19 cellular contexts compared by ENCODE assay signal in the genomic region with DNA sequence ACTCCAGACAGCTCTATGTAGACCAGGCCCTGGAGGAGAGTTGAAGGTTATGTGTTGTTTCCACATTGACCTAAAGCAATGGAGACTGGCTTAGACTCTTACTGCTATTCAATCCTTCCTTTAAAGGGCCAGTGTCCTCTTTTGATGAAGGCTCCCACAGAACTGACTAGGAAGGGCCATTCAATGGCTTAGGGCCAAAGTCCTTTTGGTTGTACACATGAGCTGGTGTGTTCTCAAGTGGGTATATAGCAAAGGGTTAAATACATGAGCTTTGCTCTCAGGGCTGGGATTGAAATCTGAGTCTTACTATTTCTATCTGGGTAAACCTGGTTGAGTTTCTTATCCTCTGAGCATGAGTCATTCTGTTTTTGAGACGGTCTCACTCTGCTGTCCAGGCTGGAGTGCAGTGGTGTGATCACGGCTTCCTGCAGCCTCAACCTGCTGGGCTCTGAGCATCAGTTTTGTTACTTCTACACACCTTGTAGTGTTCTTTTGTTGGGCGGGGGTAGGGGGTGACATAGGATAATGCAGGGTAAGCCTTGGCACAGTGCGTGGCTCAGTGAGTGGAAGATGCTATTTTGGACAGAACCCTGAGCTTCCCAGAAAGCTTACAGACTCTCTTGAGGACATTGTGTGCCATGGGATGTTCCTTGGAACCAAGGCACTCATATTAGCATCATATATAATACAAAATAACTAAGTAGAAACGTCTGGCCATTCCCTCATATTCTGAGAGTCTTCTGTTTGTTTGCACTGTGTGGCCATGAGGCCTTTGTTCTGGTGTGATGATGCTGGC.
DNase-seq lines count a peak whose midpoint lies in the region; ATAC-seq and TF ChIP-seq lines count a peak whose summit lies in the region.
"Had no signal": no experiment of that assay in that cellular context is flagged by ENCODE, and none has a peak within 500 bp of the region (broad histone marks: within the 10 kb centered on the region; RNA-seq: fewer than 3 reads in every experiment).

No MANE protein-coding gene starts in this region.

- peaks cover 36% of the 10 kb centered on the region for H3K4me1 Mint-ChIP-seq in Caco-2 (ENCODE audit: low read depth, unreplicated experiment)

- BruUV-seq in Caco-2 (replicated peaks; lab: Mats Ljungman, UMichigan): no TSS peak

- TF ChIP-seq POLR2A in erythroblast (IDR thresholded peaks at IDR 0.05; ENCODE audit: low read length): no peak

- H3K9me3 Mint-ChIP-seq in Caco-2 (ENCODE audit: unreplicated experiment): peaks cover 2% of the 10 kb centered on the region

- no peaks in the 10 kb centered on the region for H3K9me3 ChIP-seq in Caco-2
- H3K9me3 ChIP-seq: upper lobe of right lung had no signal

- DNase-seq in Caco-2: no peak
- peak; percentile 61 for DNase-seq in HuH-7 (ENCODE audit: low spot score)
- peak; percentile 60 for DNase-seq in brain microvascular endothelial cell
- peak; percentile 5 for DNase-seq in kidney epithelial cell (ENCODE audit: low read depth)
- DNase-seq in erythroblast (lab: John Stamatoyannopoulos, UW): no peak
- DNase-seq in activated naive CD4-positive, alpha-beta T cell treated with anti-CD3 and anti-CD28 coated beads, Interleukin-2, amount 50 U/mL, for 16 hours: no peak
- no peak for DNase-seq in HCEC 1CT
- DNase-seq: activated CD8-positive, alpha-beta memory T cell treated with anti-CD3 and anti-CD28 coated beads, Interleukin-2, amount 10 ng/mL, durations not matched to agents 7 days and 5 days; activated naive CD4-positive, alpha-beta T cell treated with Interleukin-2 at 50 U/mL for 16 hours; effector CD8-positive, alpha-beta T cell; NCI-H1436; NCI-H524; stimulated activated naive CD8-positive, alpha-beta T cell treated with anti-CD3 and anti-CD28 coated beads, Interleukin-15, Interleukin-2, amounts not matched to agents 100 U/mL and 50 U/mL, for 24 hours; T-cell; upper lobe of right lung had no signal

- in situ Hi-C loops in brain microvascular endothelial cell (cut with HindIII; ENCODE audit: low pct_ligation_motif_present, low sequenced_read_pairs): no loop called here

- no peak overlapping the region for H3K27ac ChIP-seq in brain microvascular endothelial cell
- H3K27ac ChIP-seq: KMS-11, skin epidermis, upper lobe of right lung had no signal

- intact Hi-C loops in Caco-2 (cut with micrococcal nuclease; ENCODE audit: unreplicated experiment): no loop called here

- POLR2A ChIA-PET in Caco-2 (lab: Charles Lee): interaction anchor here (1.3 kb wide), 1 partner anchor 58 kb away, joined by 3 read pairs; no protein-coding TSS in a partner anchor

- H3K27ac Mint-ChIP-seq in Caco-2 (ENCODE audit: unreplicated experiment): peak overlapping the region; percentile 3
- H3K27ac Mint-ChIP-seq: activated CD8-positive, alpha-beta memory T cell treated with anti-CD3 and anti-CD28 coated beads, Interleukin-2, amount 10 ng/mL, durations not matched to agents 7 days and 5 days; T-cell had no signal

- H3K27me3 Mint-ChIP-seq in Caco-2 (ENCODE audit: insufficient read depth, unreplicated experiment): no peaks in the 10 kb centered on the region

- peaks cover 52% of the 10 kb centered on the region for H3K36me3 Mint-ChIP-seq in Caco-2 (ENCODE audit: insufficient read depth, unreplicated experiment)
- H3K36me3 Mint-ChIP-seq: activated CD8-positive, alpha-beta memory T cell treated with anti-CD3 and anti-CD28 coated beads, Interleukin-2, amount 10 ng/mL, durations not matched to agents 7 days and 5 days had no signal

- TF ChIP-seq CTCF in Caco-2 (IDR thresholded peaks at IDR 0.05; ENCODE audit: insufficient read depth in 1 of 2, low read depth in 1 of 2, low read length in 1 of 2, severe bottlenecking in 1 of 2, unreplicated experiment in 1 of 2): no peak
- no peak for TF ChIP-seq CTCF in brain microvascular endothelial cell (IDR thresholded peaks at IDR 0.05; ENCODE audit: low read depth, low read length, missing control alignments)
- TF ChIP-seq CTCF in kidney epithelial cell (IDR thresholded peaks at IDR 0.05; ENCODE audit: insufficient read depth, low read length, poor library complexity, severe bottlenecking): no peak

- no peak overlapping the region for H3K4me3 Mint-ChIP-seq in Caco-2 (ENCODE audit: unreplicated experiment)
- H3K4me3 Mint-ChIP-seq: activated CD8-positive, alpha-beta memory T cell treated with anti-CD3 and anti-CD28 coated beads, Interleukin-2, amount 10 ng/mL, durations not matched to agents 7 days and 5 days; T-cell had no signal

- H3K4me3 ChIP-seq in Caco-2 (ENCODE audit: low read depth, low read length) (no peak overlapping the region), brain microvascular endothelial cell (ENCODE audit: low read depth, low read length) (no peak overlapping the region), kidney epithelial cell (ENCODE audit: low read depth, low read length) (no peak overlapping the region)
- H3K4me3 ChIP-seq: cardiac muscle cell, skin epidermis, upper lobe of right lung had no signal

- H3K36me3 ChIP-seq in Caco-2 (ENCODE audit: control insufficient read depth, insufficient read depth, low read length): peaks cover 3% of the 10 kb centered on the region
- peaks cover 37% of the 10 kb centered on the region for H3K36me3 ChIP-seq in brain microvascular endothelial cell (replicated peaks)
- peaks cover 1% of the 10 kb centered on the region for H3K36me3 ChIP-seq in kidney epithelial cell (ENCODE audit: control insufficient read depth, insufficient read depth, low read length)

- H3K27me3 ChIP-seq in Caco-2 (replicated peaks; ENCODE audit: control insufficient read depth, insufficient read depth, low read length) (no peaks in the 10 kb centered on the region), brain microvascular endothelial cell (replicated peaks) (no peaks in the 10 kb centered on the region), kidney epithelial cell (ENCODE audit: control insufficient read depth, insufficient read depth, low read length) (no peaks in the 10 kb centered on the region)
- H3K27me3 ChIP-seq: cardiac muscle cell had no signal

- peaks cover 35% of the 10 kb centered on the region for H3K4me1 ChIP-seq in Caco-2
- H3K4me1 ChIP-seq: upper lobe of right lung had no signal

- no peak for ATAC-seq in HG03457 (IDR thresholded peaks at IDR 0.05; ENCODE audit: unreplicated experiment)
- ATAC-seq: activated CD8-positive, alpha-beta memory T cell treated with anti-CD3 and anti-CD28 coated beads, Interleukin-2, amount 10 ng/mL, durations not matched to agents 7 days and 5 days; stimulated activated naive CD8-positive, alpha-beta T cell treated with anti-CD3 and anti-CD28 coated beads, Interleukin-15, Interleukin-2, amounts not matched to agents 100 U/mL and 50 U/mL, for 24 hours; T-cell; upper lobe of right lung had no signal

- CTCF ChIA-PET in Caco-2 (lab: Charles Lee): interaction anchor here (1.0 kb wide), 1 partner anchor 27 kb away, joined by 5 read pairs; no protein-coding TSS in a partner anchor

Comparison
In these comparisons a context has a peak if more than half of its experiments do, and no peak if none do; other contexts are left out.
1. DNase-seq: peak in HuH-7 (single experiment), brain microvascular endothelial cell (single experiment) and kidney epithelial cell (single experiment); none in Caco-2 (0 of 2), erythroblast (0 of 2), activated naive CD4-positive, alpha-beta T cell treated with anti-CD3 and anti-CD28 coated beads, Interleukin-2, amount 50 U/mL, for 16 hours (single experiment) and HCEC 1CT (single experiment).